ENCODE assay signal across 21 cellular contexts in the genomic region with DNA sequence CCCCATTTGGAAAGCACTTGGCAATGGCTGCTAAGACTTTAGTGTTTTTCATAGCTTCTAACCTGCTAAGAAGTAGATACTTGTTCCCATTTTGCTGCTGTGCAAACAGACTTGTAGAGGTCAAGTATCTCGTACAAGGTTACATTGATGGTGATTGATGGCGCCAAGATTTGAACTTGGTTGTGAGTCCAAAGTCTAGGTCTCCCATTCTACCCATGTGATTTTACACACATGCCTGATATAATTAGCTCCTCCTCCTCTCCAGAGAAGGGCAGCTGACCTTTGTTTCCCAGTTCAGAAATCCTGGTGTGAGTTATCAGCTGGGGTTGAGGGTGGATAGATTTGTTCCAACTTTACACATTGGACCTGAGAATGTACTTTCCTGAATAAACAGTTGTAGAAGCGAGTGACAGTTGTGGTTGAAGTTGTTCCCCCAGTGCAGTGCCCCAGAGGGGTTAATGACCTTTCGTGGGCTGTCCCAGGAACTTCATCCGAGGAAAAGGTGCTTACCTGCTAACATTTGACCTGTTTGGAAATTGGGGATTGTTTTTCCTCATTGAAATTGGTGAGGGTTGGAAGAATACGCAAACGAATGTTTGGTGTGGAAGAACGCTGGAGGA. TPM values are rescaled to one million over a fixed set of nuclear protein-coding genes. Genes with fewer than 3 reads are reported as not detected.
"Had no signal": no experiment of that assay in that cellular context is flagged by ENCODE, and none has a peak within 500 bp of the region (broad histone marks: within the 10 kb centered on the region; RNA-seq: fewer than 3 reads in every experiment).

No MANE protein-coding gene starts in this region.

- H3K36me3 ChIP-seq: ovary, thoracic aorta had no signal

- DNase-seq: activated CD4-positive, alpha-beta memory T cell treated with anti-CD3 and anti-CD28 coated beads for 36 hours; activated CD4-positive, alpha-beta T cell treated with anti-CD3 and anti-CD28 coated beads for 36 hours; activated gamma-delta T cell treated with Interleukin-2 at 50 U/mL for 16 hours; activated T-cell treated with anti-CD3 and anti-CD28 coated beads for 4 hours; amniotic stem cell; caudate nucleus; heart right ventricle; immature natural killer cell; midbrain; ovary; SK-N-SH; stimulated activated naive B cell treated with anti-CD40 and anti-IgM and Interleukin-4, amounts not matched to agents 10 μg/mL and 1 μg/mL and 100 μg/mL, for 72 hours had no signal

- H3K9me3 ChIP-seq: gastroesophageal sphincter, heart right ventricle, ovary, SK-N-SH, thoracic aorta had no signal

- H3K27ac ChIP-seq: gastroesophageal sphincter, heart right ventricle, ovary, thoracic aorta had no signal

- H3K4me3 Mint-ChIP-seq: activated CD4-positive, alpha-beta memory T cell treated with anti-CD3 and anti-CD28 coated beads for 36 hours; activated CD4-positive, alpha-beta T cell treated with anti-CD3 and anti-CD28 coated beads for 36 hours; activated T-helper 1 cell treated with anti-CD3 and anti-CD28 coated beads, Interleukin-12 subunit alpha, Interleukin-12 subunit beta, Interleukin-2, Interleukin-4 antibody, amounts not matched to agents 30 ng/mL and 10 ng/mL and 1 ng/mL, durations not matched to agents 14 hours and 24 hours and 36 hours; immature natural killer cell; stimulated activated naive B cell treated with anti-CD40 and anti-IgM and Interleukin-4, amounts not matched to agents 10 μg/mL and 1 μg/mL and 100 μg/mL, for 72 hours; T-helper 2 cell treated with Interferon-gamma antibody and Interleukin-4, amounts not matched to agents 5 μg/mL and 100 μg/mL, for 36 hours had no signal

- H3K27me3 ChIP-seq: gastroesophageal sphincter, heart right ventricle, ovary had no signal

- H3K27ac Mint-ChIP-seq: activated CD4-positive, alpha-beta memory T cell treated with anti-CD3 and anti-CD28 coated beads for 36 hours; activated CD4-positive, alpha-beta T cell treated with anti-CD3 and anti-CD28 coated beads for 36 hours; activated naive CD4-positive, alpha-beta T cell treated with anti-CD3 and anti-CD28 coated beads, Interleukin-2, amount 50 U/mL, for 72 hours; activated T-helper 1 cell treated with anti-CD3 and anti-CD28 coated beads, Interleukin-12 subunit alpha, Interleukin-12 subunit beta, Interleukin-2, Interleukin-4 antibody, amounts not matched to agents 30 ng/mL and 10 ng/mL and 1 ng/mL, durations not matched to agents 14 hours and 24 hours and 36 hours; immature natural killer cell; stimulated activated naive B cell treated with anti-CD40 and anti-IgM and Interleukin-4, amounts not matched to agents 10 μg/mL and 1 μg/mL and 100 μg/mL, for 72 hours; T-helper 2 cell treated with Interferon-gamma antibody and Interleukin-4, amounts not matched to agents 5 μg/mL and 100 μg/mL, for 36 hours had no signal

- H3K4me3 ChIP-seq: gastroesophageal sphincter, heart right ventricle, ovary, thoracic aorta had no signal

- ATAC-seq: activated CD4-positive, alpha-beta T cell treated with anti-CD3 and anti-CD28 coated beads for 36 hours; activated naive CD4-positive, alpha-beta T cell treated with anti-CD3 and anti-CD28 coated beads, Interleukin-2, amount 50 U/mL, for 72 hours; esophagus mucosa; gastroesophageal sphincter; sciatic nerve; stimulated activated naive B cell treated with anti-CD40 and anti-IgM and Interleukin-4, amounts not matched to agents 10 μg/mL and 1 μg/mL and 100 μg/mL, for 72 hours had no signal

- FAIRE-seq: colon, TTC549 had no signal

- H3K4me1 Mint-ChIP-seq: activated CD4-positive, alpha-beta T cell treated with anti-CD3 and anti-CD28 coated beads for 36 hours; immature natural killer cell; stimulated activated naive B cell treated with anti-CD40 and anti-IgM and Interleukin-4, amounts not matched to agents 10 μg/mL and 1 μg/mL and 100 μg/mL, for 72 hours had no signal

- H3K36me3 Mint-ChIP-seq: activated CD4-positive, alpha-beta memory T cell treated with anti-CD3 and anti-CD28 coated beads for 36 hours; activated naive CD4-positive, alpha-beta T cell treated with anti-CD3 and anti-CD28 coated beads, Interleukin-2, amount 50 U/mL, for 72 hours; immature natural killer cell; stimulated activated naive B cell treated with anti-CD40 and anti-IgM and Interleukin-4, amounts not matched to agents 10 μg/mL and 1 μg/mL and 100 μg/mL, for 72 hours had no signal

- H3K9me3 Mint-ChIP-seq: activated CD4-positive, alpha-beta memory T cell treated with anti-CD3 and anti-CD28 coated beads for 36 hours; activated naive CD4-positive, alpha-beta T cell treated with anti-CD3 and anti-CD28 coated beads, Interleukin-2, amount 50 U/mL, for 72 hours; activated T-helper 1 cell treated with anti-CD3 and anti-CD28 coated beads, Interleukin-12 subunit alpha, Interleukin-12 subunit beta, Interleukin-2, Interleukin-4 antibody, amounts not matched to agents 30 ng/mL and 10 ng/mL and 1 ng/mL, durations not matched to agents 14 hours and 24 hours and 36 hours; immature natural killer cell; stimulated activated naive B cell treated with anti-CD40 and anti-IgM and Interleukin-4, amounts not matched to agents 10 μg/mL and 1 μg/mL and 100 μg/mL, for 72 hours; T-helper 2 cell treated with Interferon-gamma antibody and Interleukin-4, amounts not matched to agents 5 μg/mL and 100 μg/mL, for 36 hours had no signal

RNA-seq across cellular contexts. Expression of gene TCF7L1, which starts 10.4 kb away (rescaled TPM):
- total RNA-seq: activated T-helper 1 cell treated with anti-CD3 and anti-CD28 coated beads, Interleukin-12 subunit alpha, Interleukin-12 subunit beta, Interleukin-2, Interleukin-4 antibody, amounts not matched to agents 30 ng/mL and 10 ng/mL and 1 ng/mL, durations not matched to agents 14 hours and 24 hours and 36 hours had no signal
